Comparison of ENCODE assay signal across 22 cellular contexts in genomic region chr2:2719781-2720180, GRCh38.
"Had no signal": no experiment of that assay in that cellular context is flagged by ENCODE, and none has a peak within 500 bp of the region (broad histone marks: within the 10 kb centered on the region; RNA-seq: fewer than 3 reads in every experiment).

No MANE protein-coding gene starts in this region.

- H3K4me1 ChIP-seq: left ventricle myocardium inferior, parathyroid adenoma, psoas muscle, right atrium auricular region, right lobe of liver, tibial nerve, uterus had no signal

- H3K4me2 ChIP-seq: hepatocyte had no signal

- ATAC-seq: mucosa of descending colon; naive thymus-derived CD4-positive, alpha-beta T cell; natural killer cell treated with Interleukin-12 subunit alpha and Interleukin-12 subunit beta and Interleukin-15 and Interleukin-18, amount 100 ng/mL, for 72 hours; psoas muscle; right lobe of liver had no signal

- H3K9me3 ChIP-seq: left ventricle myocardium inferior, psoas muscle, right atrium auricular region, right lobe of liver, tibial nerve, uterus had no signal

- H3K27ac Mint-ChIP-seq: memory B cell; naive thymus-derived CD4-positive, alpha-beta T cell; natural killer cell treated with Interleukin-12 subunit alpha and Interleukin-12 subunit beta and Interleukin-15 and Interleukin-18, amount 100 ng/mL, for 72 hours; stimulated activated naive CD8-positive, alpha-beta T cell treated with anti-CD3 and anti-CD28 coated beads, Interleukin-15, Interleukin-2, amounts not matched to agents 100 ng/mL and 50 ng/mL, for 24 hours; type B pancreatic cell had no signal

- H3K36me3 Mint-ChIP-seq: memory B cell; naive thymus-derived CD4-positive, alpha-beta T cell; natural killer cell treated with Interleukin-12 subunit alpha and Interleukin-12 subunit beta and Interleukin-15 and Interleukin-18, amount 100 ng/mL, for 72 hours; type B pancreatic cell had no signal

- H3K4me1 Mint-ChIP-seq: memory B cell, neural crest cell had no signal

- DNase-seq: islet precursor cell; left ventricle myocardium inferior; midbrain; mucosa of descending colon; naive thymus-derived CD4-positive, alpha-beta T cell; psoas muscle; right lobe of liver; stimulated activated CD4-positive, alpha-beta T cell treated with anti-CD3 and anti-CD28 coated beads, Interleukin-12 subunit alpha, Interleukin-12 subunit beta, amount 100 ng/mL, for 4 hours; stimulated activated CD4-positive, alpha-beta T cell treated with anti-CD3 and anti-CD28 coated beads, Interleukin-15, amount 100 ng/mL, for 24 hours; stimulated activated CD4-positive, alpha-beta T cell treated with anti-CD3 and anti-CD28 coated beads, Interleukin-2, amount 100 ng/mL, for 24 hours; stimulated activated CD4-positive, alpha-beta T cell treated with anti-CD3 and anti-CD28 coated beads, Interleukin-4, amount 100 ng/mL, for 1 hour; stimulated activated naive CD4-positive, alpha-beta T cell; uterus had no signal

- H3K27me3 ChIP-seq: hepatocyte, right atrium auricular region, right lobe of liver, tibial nerve, uterus had no signal

- H3K36me3 ChIP-seq: left ventricle myocardium inferior, right atrium auricular region, right lobe of liver, tibial nerve, uterus had no signal

- H3K4me3 ChIP-seq: hepatocyte, left ventricle myocardium inferior, mucosa of descending colon, psoas muscle, right atrium auricular region, right lobe of liver, tibial nerve, uterus had no signal

- H3K4me3 Mint-ChIP-seq: memory B cell; naive thymus-derived CD4-positive, alpha-beta T cell; natural killer cell treated with Interleukin-12 subunit alpha and Interleukin-12 subunit beta and Interleukin-15 and Interleukin-18, amount 100 ng/mL, for 72 hours; neural crest cell; stimulated activated naive CD8-positive, alpha-beta T cell treated with anti-CD3 and anti-CD28 coated beads, Interleukin-15, Interleukin-2, amounts not matched to agents 100 ng/mL and 50 ng/mL, for 24 hours; type B pancreatic cell had no signal

- H3K27ac ChIP-seq: hepatocyte, left ventricle myocardium inferior, parathyroid adenoma, psoas muscle, right atrium auricular region, right lobe of liver, tibial nerve, uterus had no signal

- H3K9me3 Mint-ChIP-seq: natural killer cell treated with Interleukin-12 subunit alpha and Interleukin-12 subunit beta and Interleukin-15 and Interleukin-18, amount 100 ng/mL, for 72 hours; neural crest cell; stimulated activated naive CD8-positive, alpha-beta T cell treated with anti-CD3 and anti-CD28 coated beads, Interleukin-15, Interleukin-2, amounts not matched to agents 100 ng/mL and 50 ng/mL, for 24 hours; type B pancreatic cell had no signal

- H3K79me2 ChIP-seq: hepatocyte, parathyroid adenoma had no signal

- H2AFZ ChIP-seq: hepatocyte, parathyroid adenoma had no signal

- H3K9ac ChIP-seq: parathyroid adenoma had no signal

- H3K27me3 Mint-ChIP-seq: stimulated activated naive CD8-positive, alpha-beta T cell treated with anti-CD3 and anti-CD28 coated beads, Interleukin-15, Interleukin-2, amounts not matched to agents 100 ng/mL and 50 ng/mL, for 24 hours had no signal
